Comparison of ENCODE assay signal across 26 cellular contexts in genomic region chr1:28755701-28756100, GRCh38. TPM values are rescaled to one million over a fixed set of nuclear protein-coding genes. Genes with fewer than 3 reads are reported as not detected.
DNase-seq lines count a peak whose midpoint lies in the region; ATAC-seq and TF ChIP-seq lines count a peak whose summit lies in the region.
"Had no signal": no experiment of that assay in that cellular context is flagged by ENCODE, and none has a peak within 500 bp of the region (broad histone marks: within the 10 kb centered on the region; RNA-seq: fewer than 3 reads in every experiment).

No MANE protein-coding gene starts in this region.

- H3K4me3 ChIP-seq in SK-N-SH (ENCODE audit: low read depth in 2 of 2, low read length in 1 of 2) (no peak overlapping the region), adipocyte (ENCODE audit: low read length) (peak overlapping the region; percentile 25), fibroblast of the aortic adventitia (ENCODE audit: low read depth, low read length) (no peak overlapping the region), subcutaneous abdominal adipose tissue (ENCODE audit: low read depth in 1 of 5, low read length in 5 of 5) (no peak overlapping the region), brain microvascular endothelial cell (ENCODE audit: low read depth, low read length) (no peak overlapping the region), H7 (ENCODE audit: insufficient read depth, low read depth, low read length) (no peak overlapping the region)
- H3K4me3 ChIP-seq: psoas muscle, testis had no signal

- no peak for TF ChIP-seq EP300 in SK-N-SH (IDR thresholded peaks at IDR 0.05; ENCODE audit: borderline replicate concordance in 1 of 2, low read depth in 1 of 2, low read length in 1 of 2)

- in situ Hi-C loops in ACHN (cut with HindIII; ENCODE audit: low pct_ligation_motif_present, low pct_unique_long_range_greater_than_20kb, low sequenced_read_pairs), result no loop called here
- in situ Hi-C loops in brain microvascular endothelial cell (cut with HindIII; ENCODE audit: low pct_ligation_motif_present, low sequenced_read_pairs), result no loop called here

- H3K27me3 ChIP-seq in SK-N-SH (ENCODE audit: insufficient read depth) (no peaks in the 10 kb centered on the region), adipocyte (replicated peaks; ENCODE audit: control insufficient read depth, insufficient read depth, low read length) (no peaks in the 10 kb centered on the region), subcutaneous abdominal adipose tissue (ENCODE audit: control insufficient read depth in 5 of 5, insufficient read depth in 4 of 5, low read length in 5 of 5) (no peaks in the 10 kb centered on the region), brain microvascular endothelial cell (replicated peaks) (no peaks in the 10 kb centered on the region), H7 (ENCODE audit: control insufficient read depth, insufficient read depth, low read length) (no peaks in the 10 kb centered on the region)
- H3K27me3 ChIP-seq: testis had no signal

- TF ChIP-seq RAD21 in SK-N-SH (IDR thresholded peaks at IDR 0.05; ENCODE audit: low read length), result no peak

- H3K27ac ChIP-seq in SK-N-SH (ENCODE audit: low read depth in 2 of 2, low read length in 1 of 2) (no peak overlapping the region), subcutaneous abdominal adipose tissue (ENCODE audit: low read depth, low read length) (peak overlapping the region; percentile 33), brain microvascular endothelial cell (no peak overlapping the region)
- H3K27ac ChIP-seq: 22Rv1, epithelial cell of prostate, psoas muscle had no signal

- no peak overlapping the region for H2AFZ ChIP-seq in SK-N-SH (ENCODE audit: low read depth)

- peaks cover 8% of the 10 kb centered on the region for H3F3A ChIP-seq in SK-N-SH (replicated peaks; ENCODE audit: insufficient read depth)

- no peak for TF ChIP-seq CTCF in SK-N-SH (IDR thresholded peaks at IDR 0.05)
- no peak for TF ChIP-seq CTCF in fibroblast of the aortic adventitia (IDR thresholded peaks at IDR 0.05; ENCODE audit: insufficient read depth, low read length)
- no peak for TF ChIP-seq CTCF in brain microvascular endothelial cell (IDR thresholded peaks at IDR 0.05; ENCODE audit: low read depth, low read length, missing control alignments)

- peaks cover 100% of the 10 kb centered on the region for H3K79me2 ChIP-seq in SK-N-SH (ENCODE audit: insufficient read depth)

- WGBS in SK-N-SH (ENCODE audit: low lambda C conversion rate), result 89% methylated on average over 1 of the region's 1 CpG

- H3K4me1 ChIP-seq in SK-N-SH (ENCODE audit: control insufficient read depth in 1 of 2, insufficient read depth in 2 of 2, low read depth in 1 of 2, low read length in 1 of 2), result peaks cover 4 to 16% of the 10 kb centered on the region in 2 experiments; a peak in 3 of 4 replicates
- peaks cover 48% of the 10 kb centered on the region for H3K4me1 ChIP-seq in adipocyte (ENCODE audit: control insufficient read depth, insufficient read depth, low read length)
- peaks cover 13 to 56% (median 47%) of the 10 kb centered on the region in 5 donors for H3K4me1 ChIP-seq in subcutaneous abdominal adipose tissue (ENCODE audit: control insufficient read depth in 5 of 5, insufficient read depth in 5 of 5, low read length in 5 of 5)

- H3K36me3 ChIP-seq in SK-N-SH (replicated peaks in 1 of 2; ENCODE audit: control insufficient read depth in 1 of 2, insufficient read depth in 2 of 2, low read length in 1 of 2) (peaks cover 29 to 38% of the 10 kb centered on the region in 2 experiments), adipocyte (ENCODE audit: control insufficient read depth, insufficient read depth, low read length, severe bottlenecking) (peaks cover 47% of the 10 kb centered on the region), subcutaneous abdominal adipose tissue (ENCODE audit: control insufficient read depth in 5 of 5, insufficient read depth in 5 of 5, low read length in 5 of 5) (peaks cover 4 to 20% (median 11%) of the 10 kb centered on the region in 5 donors), brain microvascular endothelial cell (replicated peaks) (peaks cover 30% of the 10 kb centered on the region), H7 (replicated peaks; ENCODE audit: control insufficient read depth, insufficient read depth, low read length) (peaks cover 6% of the 10 kb centered on the region)

- POLR2A ChIA-PET in SK-N-SH (lab: Yijun Ruan, JAX), result no interaction called here

- H3K9me3 ChIP-seq in SK-N-SH (no peaks in the 10 kb centered on the region), adipocyte (ENCODE audit: control insufficient read depth, low read length) (no peaks in the 10 kb centered on the region), subcutaneous abdominal adipose tissue (ENCODE audit: control insufficient read depth in 5 of 5, low read length in 5 of 5) (no peaks in the 10 kb centered on the region)
- H3K9me3 ChIP-seq: psoas muscle, testis had no signal

- H3K9me2 ChIP-seq in SK-N-SH, result no peaks in the 10 kb centered on the region

- CTCF ChIA-PET in SK-N-SH (lab: Yijun Ruan, JAX), result interaction anchor here (0.8 to 4.6 kb wide), 6 partner anchors 17 to 124 kb away, joined by 3 to 20 read pairs (median 5); partner anchors contain the start of gene YTHDF2

- ATAC-seq in SK-N-SH treated with all-trans-retinoic acid at 6 μM for 48 hours, result no peak
- ATAC-seq: activated T-cell treated with anti-CD3 and anti-CD28 coated beads, Interleukin-2, amount 50 U/mL, for 4 hours; CD8-positive, alpha-beta T cell; HCT116; psoas muscle had no signal

- DNase-seq in SK-N-SH (no peak), adipocyte (ENCODE audit: low read depth) (peak; percentile 66), fibroblast of the aortic adventitia (ENCODE audit: low read depth) (peak; percentile 59), ACHN (no peak), brain microvascular endothelial cell (no peak), H7 (no peak)
- DNase-seq: activated CD4-positive, alpha-beta T cell treated with anti-CD3 and anti-CD28 coated beads, Interleukin-2, amount 10 ng/mL, durations not matched to agents 24 days and 14 days; activated gamma-delta T cell treated with Interleukin-2 at 50 U/mL for 16 hours; activated T-cell treated with anti-CD3 and anti-CD28 coated beads, Interleukin-2, amount 50 U/mL, for 4 hours; AML-193; CD8-positive, alpha-beta T cell; foreskin melanocyte; GDM1; Kasumi-1; naive B cell; NCI-H146; nucleus accumbens; psoas muscle; stimulated activated naive CD4-positive, alpha-beta T cell treated with Interleukin-2 at 50 U/mL for 16 hours; testis had no signal

- peak overlapping the region; percentile 11; the same call in 1 of the 2 replicates for H3K4me2 ChIP-seq in SK-N-SH

- no peak overlapping the region for H3K9ac ChIP-seq in SK-N-SH
- peak overlapping the region; percentile 49 for H3K9ac ChIP-seq in adipocyte (ENCODE audit: low read length)
- peak overlapping the region in 3 of 5 donors; percentile 31 to 33 (median 32) for H3K9ac ChIP-seq in subcutaneous abdominal adipose tissue (ENCODE audit: low read length in 5 of 5)

- peaks cover 100% of the 10 kb centered on the region for H4K20me1 ChIP-seq in SK-N-SH (ENCODE audit: insufficient read depth)

TF ChIP-seq in SK-N-SH, 30 proteins besides CTCF, POLR2A, EP300 and RAD21 (continues in another document):
- TF ChIP-seq RXRA (IDR thresholded peaks at IDR 0.05; ENCODE audit: borderline replicate concordance, low read depth) (no peak), GATA2 (CRISPR knock-in tag; IDR thresholded peaks at IDR 0.05) (no peak), SMC3 (IDR thresholded peaks at IDR 0.05; ENCODE audit: low read depth, low read length) (no peak), TEAD4 (IDR thresholded peaks at IDR 0.05; ENCODE audit: borderline replicate concordance, insufficient read depth) (no peak), USF2 (IDR thresholded peaks at IDR 0.05; ENCODE audit: borderline replicate concordance, low read depth, low read length) (no peak), JUND (IDR thresholded peaks at IDR 0.05) (no peak), EZH2phosphoT487 (IDR thresholded peaks at IDR 0.05; ENCODE audit: borderline replicate concordance, low read depth) (no peak)

TF ChIP-seq in SK-N-SH treated with all-trans-retinoic acid at 6 μM for 48 hours, 23 proteins besides CTCF, POLR2A, EP300 and RAD21 (continues in another document):
- no peak for TF ChIP-seq TOX (CRISPR knock-in tag; IDR thresholded peaks at IDR 0.05; ENCODE audit: borderline replicate concordance)
- no peak for TF ChIP-seq CSRNP3 (CRISPR knock-in tag; IDR thresholded peaks at IDR 0.05)
- no peak for TF ChIP-seq ZFP30 (CRISPR knock-in tag; IDR thresholded peaks at IDR 0.05)
- TF ChIP-seq CSDC2 (CRISPR knock-in tag; IDR thresholded peaks at IDR 0.05), result no peak

RNA-seq across cellular contexts. Expression of gene YTHDF2, which starts 19.0 kb away (rescaled TPM):
- 45.2 and 54.8 TPM in 2 replicates for polyA plus RNA-seq in SK-N-SH (2012; rRNA removed)
- 50.3 and 54.5 TPM in 2 replicates for polyA plus RNA-seq in SK-N-SH (2012; cell fraction: cytosol; rRNA removed)
- 32.2 and 56.4 TPM in 2 replicates for polyA plus RNA-seq in SK-N-SH (2012; cell fraction: nucleus; rRNA removed)
- total RNA-seq in fibroblast of the aortic adventitia (ENCODE audit: low replicate concordance), result 36.9 and 64.2 TPM in 2 replicates
- total RNA-seq in H7 (2014; rRNA removed; shearing (Covaris generic)), result 114 and 137 TPM in 2 replicates

RNA-seq across cellular contexts. Expression of gene OPRD1, which starts 56.3 kb away (rescaled TPM):
- polyA plus RNA-seq in SK-N-SH (2012; rRNA removed), result 0.07 and 0.24 TPM in 2 replicates
- 0.10 and 0.26 TPM in 2 replicates for polyA plus RNA-seq in SK-N-SH (2012; cell fraction: cytosol; rRNA removed)
- 0.27 and 0.43 TPM in 2 replicates for polyA plus RNA-seq in SK-N-SH (2012; cell fraction: nucleus; rRNA removed)
- not detected in 2 replicates for total RNA-seq in fibroblast of the aortic adventitia (ENCODE audit: low replicate concordance)
- total RNA-seq in H7 (2014; rRNA removed; shearing (Covaris generic)), result 0.52 and 0.81 TPM in 2 replicates
- total RNA-seq: activated T-cell treated with anti-CD3 and anti-CD28 coated beads, Interleukin-2, amount 50 U/mL, for 4 hours; CD8-positive, alpha-beta T cell; NCI-H460 had no signal

Comparison
In these comparisons a context has a peak if more than half of its experiments do, and no peak if none do; other contexts are left out.
1. DNase-seq: peak in adipocyte (single experiment) and fibroblast of the aortic adventitia (single experiment); none in SK-N-SH (single experiment), ACHN (single experiment), brain microvascular endothelial cell (single experiment) and H7 (single experiment).